Comparison of ENCODE assay signal across 23 cellular contexts in the genomic region with DNA sequence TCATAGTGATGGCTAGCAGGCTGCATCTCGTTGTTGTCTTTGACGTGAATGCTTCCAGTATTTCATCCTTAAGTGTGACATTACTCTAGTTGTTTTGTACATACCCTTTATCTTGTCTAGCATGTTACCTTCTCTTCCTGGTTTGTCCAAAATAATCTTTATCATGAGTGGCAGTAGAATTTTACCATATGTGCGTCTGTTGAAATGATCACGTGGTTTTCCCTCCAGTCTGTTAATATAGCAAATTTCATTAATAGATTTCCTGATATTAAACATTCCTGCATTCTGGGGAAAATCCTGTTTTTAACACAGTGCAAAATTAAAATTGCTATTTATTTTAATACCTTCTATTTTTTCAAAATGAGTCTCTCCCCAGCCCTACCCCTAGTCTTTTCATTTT. TPM values are rescaled to one million over a fixed set of nuclear protein-coding genes. Genes with fewer than 3 reads are reported as not detected.
DNase-seq lines count a peak whose midpoint lies in the region; ATAC-seq and TF ChIP-seq lines count a peak whose summit lies in the region.
"Had no signal": no experiment of that assay in that cellular context is flagged by ENCODE, and none has a peak within 500 bp of the region (broad histone marks: within the 10 kb centered on the region; RNA-seq: fewer than 3 reads in every experiment).

No MANE protein-coding gene starts in this region.

- H3K27ac ChIP-seq in tibial artery = peak overlapping the region; percentile 39 to 95
- H3K27ac ChIP-seq: BLaER1 had no signal

- ATAC-seq in T-helper 17 cell = no peak
- no peak for ATAC-seq in stimulated activated memory B cell treated with anti-CD40 and anti-IgM and Interleukin-4, amounts not matched to agents 10 μg/mL and 1 μg/mL and 100 μg/mL, for 72 hours
- ATAC-seq: GM12878 had no signal

- no peaks in the 10 kb centered on the region for H3K36me3 ChIP-seq in tibial artery
- H3K36me3 ChIP-seq: BE2C had no signal

- H3K27me3 Mint-ChIP-seq in activated naive CD4-positive, alpha-beta T cell treated with anti-CD3 and anti-CD28 coated beads, Interleukin-2, amount 50 U/mL, for 24 hours = no peaks in the 10 kb centered on the region
- H3K27me3 Mint-ChIP-seq in activated naive CD4-positive, alpha-beta T cell treated with anti-CD3 and anti-CD28 coated beads for 36 hours (ENCODE audit: low read depth) = no peaks in the 10 kb centered on the region
- H3K27me3 Mint-ChIP-seq in T-helper 17 cell = no peaks in the 10 kb centered on the region
- no peaks in the 10 kb centered on the region for H3K27me3 Mint-ChIP-seq in stimulated activated memory B cell treated with anti-CD40 and anti-IgM and Interleukin-4, amounts not matched to agents 10 μg/mL and 1 μg/mL and 100 μg/mL, for 72 hours
- H3K27me3 Mint-ChIP-seq: CD4-positive, alpha-beta memory T cell; CD4-positive, CD25-positive, alpha-beta regulatory T cell; CD8-positive, alpha-beta memory T cell had no signal

- H3K27me3 ChIP-seq in tibial artery = no peaks in the 10 kb centered on the region
- H3K27me3 ChIP-seq: BE2C, BLaER1 had no signal

- CTCF ChIA-PET in activated naive CD4-positive, alpha-beta T cell treated with anti-CD3 and anti-CD28 coated beads for 36 hours (lab: Charles Lee) = interaction anchor here (1.2 kb wide), 1 partner anchor 46 kb away, joined by 3 read pairs; no protein-coding TSS in a partner anchor

- H3K4me1 ChIP-seq in tibial artery = peaks cover 0 to 100% (median 67%) of the 10 kb centered on the region in 4 donors

- H3K36me3 Mint-ChIP-seq in activated naive CD4-positive, alpha-beta T cell treated with anti-CD3 and anti-CD28 coated beads, Interleukin-2, amount 50 U/mL, for 24 hours = no peaks in the 10 kb centered on the region
- no peaks in the 10 kb centered on the region for H3K36me3 Mint-ChIP-seq in activated naive CD4-positive, alpha-beta T cell treated with anti-CD3 and anti-CD28 coated beads for 36 hours (ENCODE audit: low read depth)
- no peaks in the 10 kb centered on the region for H3K36me3 Mint-ChIP-seq in T-helper 17 cell (ENCODE audit: low read depth)
- peaks cover 18% of the 10 kb centered on the region for H3K36me3 Mint-ChIP-seq in stimulated activated memory B cell treated with anti-CD40 and anti-IgM and Interleukin-4, amounts not matched to agents 10 μg/mL and 1 μg/mL and 100 μg/mL, for 72 hours
- H3K36me3 Mint-ChIP-seq: CD14-positive monocyte; CD4-positive, alpha-beta memory T cell; CD4-positive, CD25-positive, alpha-beta regulatory T cell had no signal

- no peak overlapping the region for H3K4me3 Mint-ChIP-seq in activated naive CD4-positive, alpha-beta T cell treated with anti-CD3 and anti-CD28 coated beads, Interleukin-2, amount 50 U/mL, for 24 hours
- H3K4me3 Mint-ChIP-seq in activated naive CD4-positive, alpha-beta T cell treated with anti-CD3 and anti-CD28 coated beads for 36 hours = no peak overlapping the region
- no peak overlapping the region for H3K4me3 Mint-ChIP-seq in T-helper 17 cell
- H3K4me3 Mint-ChIP-seq in stimulated activated memory B cell treated with anti-CD40 and anti-IgM and Interleukin-4, amounts not matched to agents 10 μg/mL and 1 μg/mL and 100 μg/mL, for 72 hours = no peak overlapping the region
- H3K4me3 Mint-ChIP-seq: CD14-positive monocyte; CD4-positive, CD25-positive, alpha-beta regulatory T cell; CD8-positive, alpha-beta memory T cell had no signal

- H3K4me3 ChIP-seq in tibial artery = no peak overlapping the region
- H3K4me3 ChIP-seq: BLaER1, GM12878 had no signal

- intact Hi-C loops in activated naive CD4-positive, alpha-beta T cell treated with anti-CD3 and anti-CD28 coated beads for 36 hours (cut with micrococcal nuclease) = loop anchor here (10.0 kb wide), 1 partner anchor 1075 kb away; the partner anchor contains the start of gene TRAPPC10
- intact Hi-C loops in tibial artery (cut with DNase I; ENCODE audit: low total_unique reads) = no loop called here

- no peaks in the 10 kb centered on the region for H3K9me3 Mint-ChIP-seq in activated naive CD4-positive, alpha-beta T cell treated with anti-CD3 and anti-CD28 coated beads, Interleukin-2, amount 50 U/mL, for 24 hours
- H3K9me3 Mint-ChIP-seq in activated naive CD4-positive, alpha-beta T cell treated with anti-CD3 and anti-CD28 coated beads for 36 hours = no peaks in the 10 kb centered on the region
- no peaks in the 10 kb centered on the region for H3K9me3 Mint-ChIP-seq in stimulated activated memory B cell treated with anti-CD40 and anti-IgM and Interleukin-4, amounts not matched to agents 10 μg/mL and 1 μg/mL and 100 μg/mL, for 72 hours
- H3K9me3 Mint-ChIP-seq: CD4-positive, alpha-beta memory T cell; CD4-positive, CD25-positive, alpha-beta regulatory T cell; CD8-positive, alpha-beta memory T cell had no signal

- peaks cover 86% of the 10 kb centered on the region for H3K4me1 Mint-ChIP-seq in activated naive CD4-positive, alpha-beta T cell treated with anti-CD3 and anti-CD28 coated beads, Interleukin-2, amount 50 U/mL, for 24 hours
- peaks cover 58% of the 10 kb centered on the region for H3K4me1 Mint-ChIP-seq in activated naive CD4-positive, alpha-beta T cell treated with anti-CD3 and anti-CD28 coated beads for 36 hours (ENCODE audit: low read depth)
- H3K4me1 Mint-ChIP-seq in T-helper 17 cell = peaks cover 50% of the 10 kb centered on the region
- peaks cover 53% of the 10 kb centered on the region for H3K4me1 Mint-ChIP-seq in stimulated activated memory B cell treated with anti-CD40 and anti-IgM and Interleukin-4, amounts not matched to agents 10 μg/mL and 1 μg/mL and 100 μg/mL, for 72 hours

- no peak for DNase-seq in activated naive CD4-positive, alpha-beta T cell treated with anti-CD3 and anti-CD28 coated beads for 36 hours
- DNase-seq in T-helper 17 cell (no peak), tibial artery (no peak), NCI-H146 (lab: John Stamatoyannopoulos, UW) (no peak)
- DNase-seq: 8988T; ACHN; BE2C; CD4-positive, alpha-beta memory T cell; CD4-positive, CD25-positive, alpha-beta regulatory T cell; CD8-positive, alpha-beta memory T cell; COR-L47; DMS 273 treated with DMSO at 0.1 percent for 48 hours; DMS153; DMS53; DMS79; DND-41; EL; GDM1 had no signal

- H3K9me3 ChIP-seq in T-helper 17 cell (ENCODE audit: control insufficient read depth, low read length, poor library complexity, severe bottlenecking) (no peaks in the 10 kb centered on the region), tibial artery (no peaks in the 10 kb centered on the region)
- H3K9me3 ChIP-seq: BE2C, BLaER1 had no signal

- TF ChIP-seq CTCF in tibial artery (IDR thresholded peaks at IDR 0.05) = no peak

- peak overlapping the region; percentile 52 for H3K27ac Mint-ChIP-seq in activated naive CD4-positive, alpha-beta T cell treated with anti-CD3 and anti-CD28 coated beads, Interleukin-2, amount 50 U/mL, for 24 hours
- no peak overlapping the region for H3K27ac Mint-ChIP-seq in activated naive CD4-positive, alpha-beta T cell treated with anti-CD3 and anti-CD28 coated beads for 36 hours
- H3K27ac Mint-ChIP-seq in T-helper 17 cell = peak overlapping the region; percentile 29
- H3K27ac Mint-ChIP-seq in stimulated activated memory B cell treated with anti-CD40 and anti-IgM and Interleukin-4, amounts not matched to agents 10 μg/mL and 1 μg/mL and 100 μg/mL, for 72 hours = no peak overlapping the region
- H3K27ac Mint-ChIP-seq: CD14-positive monocyte had no signal

RNA-seq across cellular contexts. Expression of gene ADARB1, which starts 15.6 kb away (rescaled TPM):
- 10 to 100 TPM; 30.1 to 33.3 TPM for total RNA-seq in activated naive CD4-positive, alpha-beta T cell treated with anti-CD3 and anti-CD28 coated beads for 36 hours
- total RNA-seq in T-helper 17 cell = 10 to 100 TPM; 28.4 to 37.0 TPM

Comparison
In these comparisons a context has a peak if more than half of its experiments do, and no peak if none do; other contexts are left out.
1. H3K27ac Mint-ChIP-seq: peak in activated naive CD4-positive, alpha-beta T cell treated with anti-CD3 and anti-CD28 coated beads, Interleukin-2, amount 50 U/mL, for 24 hours (single experiment) and T-helper 17 cell (single experiment); none in activated naive CD4-positive, alpha-beta T cell treated with anti-CD3 and anti-CD28 coated beads for 36 hours (single experiment) and stimulated activated memory B cell treated with anti-CD40 and anti-IgM and Interleukin-4, amounts not matched to agents 10 μg/mL and 1 μg/mL and 100 μg/mL, for 72 hours (single experiment).